ENCODE assay signal across 8 cellular contexts in the genomic region with DNA sequence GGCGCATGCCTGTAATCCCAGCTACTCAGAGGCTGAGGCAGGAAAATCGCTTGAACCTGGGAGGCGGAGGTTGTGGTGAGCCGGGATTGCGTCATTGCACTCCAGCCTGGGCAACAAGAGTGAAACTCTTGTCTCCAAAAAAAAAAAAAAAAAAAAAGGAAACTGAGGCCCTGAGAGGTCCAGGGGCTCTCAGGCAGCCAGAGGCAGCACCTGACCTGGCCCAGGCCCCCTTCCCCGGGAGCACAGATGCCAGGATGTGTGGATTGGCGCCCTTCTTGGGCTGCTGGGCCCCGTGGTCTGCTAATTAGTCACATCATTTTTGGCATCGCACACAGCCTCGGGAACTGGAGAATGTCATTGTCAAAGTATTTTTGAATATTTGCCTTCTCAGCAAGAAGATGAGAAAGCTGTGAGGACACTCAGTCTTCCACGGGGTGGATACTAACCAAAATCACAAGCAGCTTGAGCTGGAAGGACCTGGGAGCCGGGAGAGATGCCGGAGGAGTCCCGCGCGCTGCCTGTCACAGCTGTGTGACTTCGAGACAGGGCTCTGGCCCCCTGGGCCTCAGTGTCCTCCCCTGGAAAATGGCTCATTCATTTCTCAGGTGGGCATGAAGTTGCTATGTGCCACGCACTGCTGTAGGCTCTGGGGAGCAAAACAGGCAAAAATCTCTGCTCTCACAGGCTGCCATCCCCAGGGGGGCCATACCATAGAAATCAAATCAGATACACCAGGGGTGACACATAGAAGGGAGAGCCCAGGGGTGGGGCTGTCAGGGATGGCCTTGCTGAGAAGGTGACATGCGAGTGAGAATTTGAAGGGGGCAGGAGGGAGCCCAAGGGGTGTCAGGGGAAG. TPM values are rescaled to one million over a fixed set of nuclear protein-coding genes. Genes with fewer than 3 reads are reported as not detected.
A peak's percentile ranks its signal among the peaks of the same experiment; 100 is the strongest.
DNase-seq lines count a peak whose midpoint lies in the region; ATAC-seq and TF ChIP-seq lines count a peak whose summit lies in the region.

No MANE protein-coding gene starts in this region.

- H3K27me3 ChIP-seq in RWPE2 (ENCODE audit: insufficient read depth, poor library complexity, severe bottlenecking) (no peaks in the 10 kb centered on the region), sigmoid colon (no peaks in the 10 kb centered on the region)

- intact Hi-C loops in sigmoid colon (cut with DNase I) (no loop called here), mucosa of descending colon (cut with DNase I, micrococcal nuclease) (no loop called here)

- H3K9me3 ChIP-seq in RWPE2 (ENCODE audit: severe bottlenecking), result no peaks in the 10 kb centered on the region
- no peaks in the 10 kb centered on the region for H3K9me3 ChIP-seq in sigmoid colon
- no peaks in the 10 kb centered on the region for H3K9me3 ChIP-seq in mucosa of descending colon

- H3K36me3 ChIP-seq in RWPE2 (ENCODE audit: low read depth) (no peaks in the 10 kb centered on the region), sigmoid colon (no peaks in the 10 kb centered on the region), mucosa of descending colon (ENCODE audit: low read depth) (no peaks in the 10 kb centered on the region)

- TF ChIP-seq POLR2A in sigmoid colon (IDR thresholded peaks at IDR 0.05), result no peak

- H3K27ac ChIP-seq in RWPE2 (ENCODE audit: poor library complexity, severe bottlenecking) (peak overlapping the region; percentile 16), sigmoid colon (peak overlapping the region in 3 of 4 donors; percentile 45 to 62 (median 61)), substantia nigra (ENCODE audit: low read depth, low read length, poor library complexity, severe bottlenecking) (no peak overlapping the region)

- no peak for TF ChIP-seq EP300 in sigmoid colon (IDR thresholded peaks at IDR 0.05)

- DNase-seq in GM03348 (ENCODE audit: low spot score) (peak; percentile 78), RWPE2 (ENCODE audit: low spot score) (no peak), fibroblast of peridontal ligament (ENCODE audit: extremely low read depth) (peak; percentile 65), sigmoid colon (no peak), NOMO-1 treated with DMSO at 0.1 percent for 48 hours (lab: John Stamatoyannopoulos, UW; ENCODE audit: unreplicated experiment) (no peak), mucosa of descending colon (no peak), substantia nigra (lab: John Stamatoyannopoulos, UW) (no peak), NCI-H748 (lab: John Stamatoyannopoulos, UW; ENCODE audit: unreplicated experiment) (no peak)

- WGBS in sigmoid colon, 2 donors, result 80 to 83% methylated on average over 19 of the region's 19 CpGs

- no peak for TF ChIP-seq CTCF in RWPE2 (IDR thresholded peaks at IDR 0.05; ENCODE audit: poor library complexity, severe bottlenecking)
- TF ChIP-seq CTCF in sigmoid colon (IDR thresholded peaks at IDR 0.05), result no peak
- no peak for TF ChIP-seq CTCF in mucosa of descending colon (IDR thresholded peaks at IDR 0.05)

- H3K4me1 ChIP-seq in RWPE2 (ENCODE audit: insufficient read depth, poor library complexity, severe bottlenecking) (peaks cover 9% of the 10 kb centered on the region), sigmoid colon (peaks cover 0 to 12% (median 10%) of the 10 kb centered on the region in 4 donors), mucosa of descending colon (ENCODE audit: low read depth) (no peaks in the 10 kb centered on the region)

- peak; percentile 27; the same call in 2 of the 3 replicates for ATAC-seq in RWPE2 (ENCODE audit: low read depth)
- no peak for ATAC-seq in mucosa of descending colon

- H3K4me3 ChIP-seq in RWPE2 (ENCODE audit: severe bottlenecking) (no peak overlapping the region), sigmoid colon (peak overlapping the region in 1 of 4 donors; percentile 3), mucosa of descending colon (no peak overlapping the region)

RNA-seq across cellular contexts. Expression of a gene that starts 12.5 kb away (rescaled TPM):
- total RNA-seq in sigmoid colon (10 to 100 TPM in 3 of 4 donors, 1 to 10 TPM in 1; 8.9 to 11.9 (median 11.8) TPM), mucosa of descending colon (10 to 100 TPM; 29.4 to 31.3 (median 29.5) TPM)
- polyA plus RNA-seq in sigmoid colon, result 10 to 100 TPM in 2 of 3 donors, 1 to 10 TPM in 1; 7.2 to 12.5 (median 10.6) TPM

Comparison
In these comparisons a context has a peak if more than half of its experiments do, and no peak if none do; other contexts are left out.
1. DNase-seq: peak in GM03348 (single experiment) and fibroblast of peridontal ligament (single experiment); none in RWPE2 (single experiment), sigmoid colon (single experiment), NOMO-1 treated with DMSO at 0.1 percent for 48 hours (single experiment), mucosa of descending colon (0 of 3), substantia nigra (0 of 49) and NCI-H748 (single experiment).